ENCODE assay signal across 15 cellular contexts in genomic region chr4:129240816-129241215, GRCh38.
DNase-seq lines count a peak whose midpoint lies in the region; ATAC-seq and TF ChIP-seq lines count a peak whose summit lies in the region.
"Had no signal": no experiment of that assay in that cellular context is flagged by ENCODE, and none has a peak within 500 bp of the region (broad histone marks: within the 10 kb centered on the region; RNA-seq: fewer than 3 reads in every experiment).

No MANE protein-coding gene starts in this region.

- H3K36me3 ChIP-seq in adipocyte (ENCODE audit: control insufficient read depth, insufficient read depth, low read length, severe bottlenecking) (no peaks in the 10 kb centered on the region), right lobe of liver (no peaks in the 10 kb centered on the region)
- H3K36me3 ChIP-seq: MG63 had no signal

- DNase-seq in COLO668 (lab: John Stamatoyannopoulos, UW; ENCODE audit: unreplicated experiment), result peak; percentile 87
- peak; percentile 5 for DNase-seq in NCI-H2107 (lab: John Stamatoyannopoulos, UW)
- DNase-seq in adipocyte (ENCODE audit: low read depth), result peak; percentile 14
- peak; percentile 44 to 72 (median 53) for DNase-seq in right lobe of liver
- no peak for DNase-seq in NK-92 treated with Interleukin-12 subunit alpha and Interleukin-12 subunit beta, amount 100 ng/mL, for 24 hours (lab: John Stamatoyannopoulos, UW)
- no peak for DNase-seq in lower leg skin (ENCODE audit: low spot score in 2 of 2)
- no peak for DNase-seq in activated CD4-positive, alpha-beta T cell treated with anti-CD3 and anti-CD28 coated beads, Interleukin-2, amount 50 U/mL, for 4 hours
- DNase-seq: activated CD8-positive, alpha-beta memory T cell treated with anti-CD3 and anti-CD28 coated beads, Interleukin-2, amount 50 U/mL, for 48 hours; activated naive CD8-positive, alpha-beta T cell treated with anti-CD3 and anti-CD28 coated beads, Interleukin-2, amount 50 U/mL, for 24 hours; cortex of kidney; HCEC 1CT; MG63; stimulated activated naive CD4-positive, alpha-beta T cell treated with Interleukin-2 at 50 U/mL for 16 hours had no signal

- no peak overlapping the region for H3K27ac ChIP-seq in right lobe of liver
- H3K27ac ChIP-seq: VCaP had no signal

- WGBS in right lobe of liver (ENCODE audit: insufficient coverage, low coverage, low lambda C conversion rate, missing lambda C conversion rate), result 33% methylated on average over 1 of the region's 1 CpG
- 11 to 19% methylated on average over 1 of the region's 1 CpG for WGBS in lower leg skin, 2 donors

- ATAC-seq in right lobe of liver (peak; percentile 73 to 86 (median 82)), GM21390 (IDR thresholded peaks at IDR 0.05; ENCODE audit: unreplicated experiment) (no peak)
- ATAC-seq: activated naive CD8-positive, alpha-beta T cell treated with anti-CD3 and anti-CD28 coated beads, Interleukin-2, amount 50 U/mL, for 24 hours had no signal

- no peak for TF ChIP-seq CTCF in right lobe of liver (IDR thresholded peaks at IDR 0.05)
- TF ChIP-seq CTCF in lower leg skin (IDR thresholded peaks at IDR 0.05), result no peak

- H3K4me1 ChIP-seq in adipocyte (ENCODE audit: control insufficient read depth, insufficient read depth, low read length), result peaks cover 30% of the 10 kb centered on the region
- peaks cover 0 to 13% (median 0%) of the 10 kb centered on the region in 4 donors for H3K4me1 ChIP-seq in right lobe of liver

- no peak overlapping the region for H3K4me3 ChIP-seq in adipocyte (ENCODE audit: low read length)
- H3K4me3 ChIP-seq in right lobe of liver, result no peak overlapping the region
- H3K4me3 ChIP-seq in lower leg skin (ENCODE audit: low read depth, poor library complexity, severe bottlenecking), result no peak overlapping the region
- H3K4me3 ChIP-seq: MG63 had no signal

- TF ChIP-seq POLR2A in right lobe of liver (IDR thresholded peaks at IDR 0.05), result no peak
- no peak for TF ChIP-seq POLR2A in lower leg skin (IDR thresholded peaks at IDR 0.05)

- no peak overlapping the region for H3K9ac ChIP-seq in adipocyte (ENCODE audit: low read length)

- H3K27me3 ChIP-seq in adipocyte (replicated peaks; ENCODE audit: control insufficient read depth, insufficient read depth, low read length) (no peaks in the 10 kb centered on the region), right lobe of liver (no peaks in the 10 kb centered on the region)
- H3K27me3 ChIP-seq: MG63 had no signal

- intact Hi-C loops in right lobe of liver (cut with DNase I), result no loop called here
- intact Hi-C loops in lower leg skin (cut with DNase I; ENCODE audit: low total_unique reads), result no loop called here

- no peaks in the 10 kb centered on the region for H3K9me3 ChIP-seq in adipocyte (ENCODE audit: control insufficient read depth, low read length)
- H3K9me3 ChIP-seq in right lobe of liver, result no peaks in the 10 kb centered on the region
- H3K9me3 ChIP-seq: MG63 had no signal

Comparison
In these comparisons a context has a peak if more than half of its experiments do, and no peak if none do; other contexts are left out.
1. DNase-seq: peak in COLO668 (single experiment), NCI-H2107 (single experiment), adipocyte (single experiment) and right lobe of liver (3 of 3); none in NK-92 treated with Interleukin-12 subunit alpha and Interleukin-12 subunit beta, amount 100 ng/mL, for 24 hours (single experiment), lower leg skin (0 of 2) and activated CD4-positive, alpha-beta T cell treated with anti-CD3 and anti-CD28 coated beads, Interleukin-2, amount 50 U/mL, for 4 hours (0 of 2).